In the genomic region with DNA sequence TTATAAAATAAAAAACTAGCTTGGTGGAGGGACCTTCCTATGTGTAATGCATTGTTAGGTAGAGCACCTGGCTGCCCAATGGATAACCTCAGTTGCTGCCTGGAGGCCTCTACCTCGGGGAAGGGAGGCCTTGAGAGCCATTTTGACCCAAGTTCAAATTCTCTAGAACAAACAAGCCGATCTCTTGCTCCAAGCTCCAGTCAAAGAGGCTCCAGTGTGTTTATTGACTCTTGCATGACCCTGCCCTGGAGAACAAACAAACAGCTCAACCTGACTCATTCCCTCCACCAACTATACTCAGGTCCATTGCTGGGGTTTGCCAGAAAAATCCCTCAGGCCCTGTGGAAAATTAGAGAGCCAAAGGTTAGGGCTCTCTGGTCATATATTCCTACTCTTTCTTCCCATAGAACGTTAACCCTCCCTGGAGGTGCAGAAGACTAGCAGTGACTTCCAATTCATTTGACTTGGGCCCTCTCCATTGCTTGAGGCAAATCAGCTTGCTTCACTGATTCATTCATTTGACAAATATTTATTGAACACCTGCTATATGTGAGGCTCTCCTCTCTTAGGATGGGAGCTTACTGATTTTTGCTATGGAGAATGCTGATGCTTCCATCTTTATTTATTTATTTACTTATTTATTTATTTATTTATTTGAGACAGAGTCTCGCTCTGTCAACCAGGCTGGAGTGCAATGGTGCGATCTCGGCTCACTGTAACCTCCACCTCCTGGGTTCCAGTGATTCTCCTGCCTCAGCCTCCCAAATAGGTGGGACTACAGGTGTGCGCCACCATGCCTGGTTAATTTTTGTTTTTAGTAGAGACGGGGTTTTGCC, we compare ENCODE assay signal across 1 cellular context.
TF ChIP-seq lines count a peak whose summit lies in the region.

No MANE protein-coding gene starts in this region.

TF ChIP-seq in HepG2, 621 proteins besides CTCF, POLR2A, EP300 and RAD21 (continued from another document and continues in another):
- TF ChIP-seq, protein P1, sequence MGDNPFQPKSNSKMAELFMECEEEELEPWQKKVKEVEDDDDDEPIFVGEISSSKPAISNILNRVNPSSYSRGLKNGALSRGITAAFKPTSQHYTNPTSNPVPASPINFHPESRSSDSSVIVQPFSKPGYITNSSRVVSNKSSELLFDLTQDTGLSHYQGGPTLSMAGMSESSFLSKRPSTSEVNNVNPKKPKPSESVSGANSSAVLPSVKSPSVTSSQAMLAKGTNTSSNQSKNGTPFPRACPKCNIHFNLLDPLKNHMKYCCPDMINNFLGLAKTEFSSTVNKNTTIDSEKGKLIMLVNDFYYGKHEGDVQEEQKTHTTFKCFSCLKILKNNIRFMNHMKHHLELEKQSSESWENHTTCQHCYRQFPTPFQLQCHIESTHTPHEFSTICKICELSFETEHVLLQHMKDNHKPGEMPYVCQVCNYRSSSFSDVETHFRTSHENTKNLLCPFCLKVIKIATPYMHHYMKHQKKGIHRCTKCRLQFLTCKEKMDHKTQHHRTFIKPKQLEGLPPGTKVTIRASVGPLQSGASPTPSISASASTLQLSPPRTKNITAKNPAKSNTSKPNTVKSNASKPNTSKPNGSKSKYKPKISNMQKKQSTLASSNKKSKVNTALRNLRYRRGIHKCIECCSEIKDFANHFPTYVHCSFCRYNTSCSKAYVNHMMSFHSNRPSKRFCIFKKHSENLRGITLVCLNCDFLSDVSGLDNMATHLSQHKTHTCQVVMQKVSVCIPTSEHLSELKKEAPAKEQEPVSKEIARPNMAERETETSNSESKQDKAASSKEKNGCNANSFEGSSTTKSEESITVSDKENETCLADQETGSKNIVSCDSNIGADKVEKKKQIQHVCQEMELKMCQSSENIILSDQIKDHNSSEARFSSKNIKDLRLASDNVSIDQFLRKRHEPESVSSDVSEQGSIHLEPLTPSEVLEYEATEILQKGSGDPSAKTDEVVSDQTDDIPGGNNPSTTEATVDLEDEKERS (CRISPR knock-in tag; IDR thresholded peaks at IDR 0.05): no peak
- TF ChIP-seq ZSCAN5A (CRISPR knock-in tag; IDR thresholded peaks at IDR 0.05; ENCODE audit: borderline replicate concordance) (no peak), U2AF1 (optimal IDR thresholded peaks at IDR 0.05; ENCODE audit: low read depth, low read length) (no peak), ZNF7 (CRISPR knock-in tag; IDR thresholded peaks at IDR 0.05) (no peak), ZNF225 (CRISPR knock-in tag; IDR thresholded peaks at IDR 0.05) (no peak), HNF1A (IDR thresholded peaks at IDR 0.05; ENCODE audit: low read depth) (peak; percentile 49), HNF1A (CRISPR knock-in tag; IDR thresholded peaks at IDR 0.05; ENCODE audit: borderline replicate concordance) (peak; percentile 67; the same call in 1 of the 2 replicates), MED13 (CRISPR knock-in tag; IDR thresholded peaks at IDR 0.05) (no peak), RARA (CRISPR knock-in tag; IDR thresholded peaks at IDR 0.05) (peak; percentile 99), AGO1 (IDR thresholded peaks at IDR 0.05; ENCODE audit: low read depth, low read length, poor library complexity, severe bottlenecking) (no peak), ISX (CRISPR knock-in tag; conservative IDR thresholded peaks at IDR 0.05) (no peak), ARID4A (CRISPR knock-in tag; IDR thresholded peaks at IDR 0.05; ENCODE audit: borderline replicate concordance) (0 out of 2 replicates have a peak, but pooled peaks have one; percentile 43), ZNF496 (CRISPR knock-in tag; IDR thresholded peaks at IDR 0.05; ENCODE audit: insufficient replicate concordance) (no peak), GATA4 (IDR thresholded peaks at IDR 0.05; ENCODE audit: borderline replicate concordance, low read depth) (peak; percentile 66; the same call in 1 of the 2 replicates), ZBTB49 (CRISPR knock-in tag; IDR thresholded peaks at IDR 0.05; ENCODE audit: borderline replicate concordance) (no peak), SMC3 (IDR thresholded peaks at IDR 0.05; ENCODE audit: low read length) (no peak), ZNF124 (CRISPR knock-in tag; IDR thresholded peaks at IDR 0.05) (no peak), ZNF550 (CRISPR knock-in tag; IDR thresholded peaks at IDR 0.05; ENCODE audit: borderline replicate concordance) (no peak), ZNF816 (CRISPR knock-in tag; IDR thresholded peaks at IDR 0.05; ENCODE audit: borderline replicate concordance) (peak; percentile 87), ZNF773 (CRISPR knock-in tag; IDR thresholded peaks at IDR 0.05; ENCODE audit: borderline replicate concordance) (no peak), STAG1 (CRISPR knock-in tag; IDR thresholded peaks at IDR 0.05) (peak; percentile 11; the same call in 1 of the 2 replicates), ZNF343 (CRISPR knock-in tag; IDR thresholded peaks at IDR 0.05) (peak; percentile 68; the same call in 1 of the 2 replicates), ZNF747 (CRISPR knock-in tag; IDR thresholded peaks at IDR 0.05; ENCODE audit: borderline replicate concordance) (0 out of 2 replicates have a peak, but pooled peaks have one; percentile 43), SYNCRIP (IDR thresholded peaks at IDR 0.05; ENCODE audit: insufficient read depth, low read depth, low read length) (no peak), NCOA2 (CRISPR knock-in tag; IDR thresholded peaks at IDR 0.05) (peak; percentile 94), CBX2 (IDR thresholded peaks at IDR 0.05; ENCODE audit: low read depth, low read length) (no peak), CBX2 (CRISPR knock-in tag; IDR thresholded peaks at IDR 0.05; ENCODE audit: low read depth) (no peak), CHD4 (IDR thresholded peaks at IDR 0.05; ENCODE audit: borderline replicate concordance, low read length) (no peak; the same call in 1 of the 2 replicates), CBFB (CRISPR knock-in tag; IDR thresholded peaks at IDR 0.05) (no peak), ZNF891 (CRISPR knock-in tag; IDR thresholded peaks at IDR 0.05) (no peak), EED (CRISPR knock-in tag; IDR thresholded peaks at IDR 0.05) (no peak), CEBPG (CRISPR knock-in tag; IDR thresholded peaks at IDR 0.05) (peak; percentile 74), MED1 (CRISPR knock-in tag; IDR thresholded peaks at IDR 0.05) (peak; percentile 78), ATF5 (CRISPR knock-in tag; IDR thresholded peaks at IDR 0.05; ENCODE audit: low read depth) (no peak), ZIK1 (CRISPR knock-in tag; IDR thresholded peaks at IDR 0.05; ENCODE audit: borderline replicate concordance, low read depth) (no peak), U2AF2 (IDR thresholded peaks at IDR 0.05; ENCODE audit: low read depth, low read length) (no peak), THRA (CRISPR knock-in tag; IDR thresholded peaks at IDR 0.05; ENCODE audit: borderline replicate concordance) (peak; percentile 90), MAFG (CRISPR knock-in tag; IDR thresholded peaks at IDR 0.05) (no peak), SP2 (CRISPR knock-in tag; IDR thresholded peaks at IDR 0.05) (no peak), FOXA1 (IDR thresholded peaks at IDR 0.05) (peak; percentile 90), FOXA1 (CRISPR knock-in tag; IDR thresholded peaks at IDR 0.05) (peak; percentile 96), ZNF709 (CRISPR knock-in tag; IDR thresholded peaks at IDR 0.05) (no peak), MYNN (CRISPR knock-in tag; IDR thresholded peaks at IDR 0.05; ENCODE audit: low read depth) (no peak)
